Comparison of ENCODE assay signal across 11 cellular contexts in the genomic region with DNA sequence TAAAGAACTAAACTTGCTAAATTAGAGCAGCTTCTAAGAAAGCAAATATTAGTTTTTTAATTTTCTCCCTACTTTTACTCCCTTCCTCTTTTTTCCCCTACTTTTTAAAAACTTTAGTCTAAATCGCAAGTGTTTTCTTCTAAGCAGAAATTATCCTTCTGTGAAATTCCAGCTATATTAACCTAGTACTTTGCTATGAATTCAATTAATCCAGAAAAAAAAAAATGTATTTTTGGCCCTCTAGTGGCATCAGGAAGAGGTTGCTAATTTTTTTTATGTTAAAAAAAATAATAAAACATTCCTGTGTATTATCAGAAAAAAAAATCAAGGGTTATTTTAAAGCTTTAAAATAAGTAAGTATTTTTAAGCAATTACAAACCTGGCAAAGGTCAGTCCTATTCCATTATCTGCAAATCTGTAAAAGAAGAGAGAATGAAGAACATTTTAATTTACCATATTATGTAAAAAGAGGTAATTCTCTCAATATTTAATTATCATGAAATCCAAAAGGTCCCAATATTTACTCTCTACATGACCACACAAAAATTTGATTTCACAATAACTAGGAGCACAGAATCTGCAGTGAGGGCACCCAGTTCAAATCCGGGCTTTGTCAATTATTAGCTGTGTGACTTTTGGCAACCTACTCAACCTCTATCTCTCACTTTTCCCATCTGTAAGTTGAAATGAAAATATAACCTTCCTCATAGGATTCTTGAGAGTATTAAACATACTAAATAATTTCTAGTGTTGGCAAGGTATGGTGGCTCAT. TPM values are rescaled to one million over a fixed set of nuclear protein-coding genes. Genes with fewer than 3 reads are reported as not detected.
A peak's percentile ranks its signal among the peaks of the same experiment; 100 is the strongest.
DNase-seq lines count a peak whose midpoint lies in the region; TF ChIP-seq lines count a peak whose summit lies in the region.
"Had no signal": no experiment of that assay in that cellular context is flagged by ENCODE, and none has a peak within 500 bp of the region (broad histone marks: within the 10 kb centered on the region; RNA-seq: fewer than 3 reads in every experiment).

No MANE protein-coding gene starts in this region.

- H3K36me3 ChIP-seq in GM06990 (ENCODE audit: control insufficient read depth, insufficient read depth, low read length) = no peaks in the 10 kb centered on the region
- H3K36me3 ChIP-seq in OCI-LY7 (ENCODE audit: insufficient read depth, low read length) = no peaks in the 10 kb centered on the region
- peaks cover 83% of the 10 kb centered on the region for H3K36me3 ChIP-seq in endodermal cell (ENCODE audit: control insufficient read depth, insufficient read depth, low read length)

- H3K4me1 ChIP-seq in OCI-LY7 (ENCODE audit: insufficient read depth, low read length, poor library complexity, severe bottlenecking) (no peaks in the 10 kb centered on the region), endodermal cell (ENCODE audit: control insufficient read depth, insufficient read depth, low read length) (no peaks in the 10 kb centered on the region)

- BruUV-seq in OCI-LY7 (replicated peaks; lab: Mats Ljungman, UMichigan) = no TSS peak

- H3K9ac ChIP-seq in endodermal cell (ENCODE audit: extremely low read depth, low read length, poor library complexity, severe bottlenecking) = no peak overlapping the region

- no peaks in the 10 kb centered on the region for H4K20me1 ChIP-seq in OCI-LY7 (ENCODE audit: insufficient read depth, low read length)

- H3K27me3 Mint-ChIP-seq in endodermal cell (ENCODE audit: insufficient read depth) (no peaks in the 10 kb centered on the region), progenitor cell of endocrine pancreas (no peaks in the 10 kb centered on the region)

- no peaks in the 10 kb centered on the region for H3K9me3 Mint-ChIP-seq in endodermal cell
- H3K9me3 Mint-ChIP-seq in progenitor cell of endocrine pancreas (ENCODE audit: low read depth) = no peaks in the 10 kb centered on the region
- H3K9me3 Mint-ChIP-seq: WTC11 had no signal

- DNase-seq in GM06990 (ENCODE audit: extremely low read depth, insufficient read length) = no peak
- DNase-seq in OCI-LY7 (ENCODE audit: low spot score) = no peak
- DNase-seq in endodermal cell = no peak
- no peak for DNase-seq in progenitor cell of endocrine pancreas (ENCODE audit: low spot score, unreplicated experiment)
- DNase-seq in ureter (ENCODE audit: low spot score) = no peak
- no peak for DNase-seq in iPS-NIHi11 (ENCODE audit: low spot score)
- DNase-seq in retina = no peak
- DNase-seq in SK-N-DZ (ENCODE audit: low spot score) = no peak
- DNase-seq: NCI-H187 had no signal

- H3K27ac Mint-ChIP-seq in endodermal cell = no peak overlapping the region
- H3K27ac Mint-ChIP-seq in progenitor cell of endocrine pancreas = no peak overlapping the region
- H3K27ac Mint-ChIP-seq: WTC11 had no signal

- WGBS in endodermal cell (ENCODE audit: insufficient coverage in 1 of 2, insufficient read length in 1 of 2), 2 experiments = 96% methylated on average over 2 of the region's 2 CpGs; no CpG with 5 or more reads in 1 of the 2 experiments

- H3K4me3 ChIP-seq in GM06990 (replicated peaks; ENCODE audit: low read depth, low read length) (no peak overlapping the region), OCI-LY7 (ENCODE audit: low read depth, low read length, poor library complexity, severe bottlenecking) (no peak overlapping the region), endodermal cell (ENCODE audit: low read length) (no peak overlapping the region)
- H3K4me3 ChIP-seq: lung had no signal

- H3K4me3 Mint-ChIP-seq in endodermal cell (no peak overlapping the region), progenitor cell of endocrine pancreas (ENCODE audit: low read depth) (no peak overlapping the region)
- H3K4me3 Mint-ChIP-seq: WTC11 had no signal

- no peak overlapping the region for H3K4me2 ChIP-seq in OCI-LY7 (ENCODE audit: low read length)

- H3K36me3 Mint-ChIP-seq in endodermal cell (ENCODE audit: low read depth) = peaks cover 51% of the 10 kb centered on the region
- peaks cover 35% of the 10 kb centered on the region for H3K36me3 Mint-ChIP-seq in progenitor cell of endocrine pancreas (ENCODE audit: insufficient read depth)

- CTCF ChIA-PET in OCI-LY7 (lab: Charles Lee; ENCODE audit: unreplicated experiment) = no interaction called here

- no peaks in the 10 kb centered on the region for H3K79me2 ChIP-seq in OCI-LY7 (ENCODE audit: insufficient read depth, low read depth, low read length)

- H3K4me1 Mint-ChIP-seq in endodermal cell (no peaks in the 10 kb centered on the region), progenitor cell of endocrine pancreas (ENCODE audit: low read depth) (no peaks in the 10 kb centered on the region)
- H3K4me1 Mint-ChIP-seq: WTC11 had no signal

- no peaks in the 10 kb centered on the region for H3K27me3 ChIP-seq in GM06990 (replicated peaks; ENCODE audit: control insufficient read depth, insufficient read depth, low read length)
- no peaks in the 10 kb centered on the region for H3K27me3 ChIP-seq in endodermal cell (ENCODE audit: control insufficient read depth, insufficient read depth, low read length, poor library complexity, severe bottlenecking)

- intact Hi-C loops in OCI-LY7 (cut with micrococcal nuclease; ENCODE audit: unreplicated experiment) = no loop called here

- no peak overlapping the region for H3K27ac ChIP-seq in OCI-LY7 (ENCODE audit: low read depth, low read length, poor library complexity, severe bottlenecking)
- no peak overlapping the region for H3K27ac ChIP-seq in endodermal cell (ENCODE audit: low read depth, low read length)

- H3K9me3 ChIP-seq in OCI-LY7 (ENCODE audit: low read length) (no peaks in the 10 kb centered on the region), endodermal cell (ENCODE audit: control insufficient read depth, low read length) (no peaks in the 10 kb centered on the region)

- TF ChIP-seq CTCF in GM06990 (IDR thresholded peaks at IDR 0.05; ENCODE audit: insufficient read depth, low read length, poor library complexity, severe bottlenecking) = peak; percentile 23
- peak; percentile 76 for TF ChIP-seq CTCF in OCI-LY7 (conservative IDR thresholded peaks at IDR 0.05; ENCODE audit: low read length)
- TF ChIP-seq CTCF in endodermal cell (conservative IDR thresholded peaks at IDR 0.05) = peak; percentile 74
- TF ChIP-seq CTCF in progenitor cell of endocrine pancreas (IDR thresholded peaks at IDR 0.05; ENCODE audit: unreplicated experiment) = peak; percentile 61

- H2AFZ ChIP-seq in OCI-LY7 (ENCODE audit: low read length) = no peak overlapping the region

- H3K9me2 ChIP-seq in OCI-LY7 (ENCODE audit: insufficient read depth, low read length) = no peaks in the 10 kb centered on the region

- POLR2A ChIA-PET in OCI-LY7 (lab: Charles Lee) = interaction anchor here (0.5 to 0.7 kb wide), 2 partner anchors 326 to 569 kb away, joined by 3 to 6 read pairs; no protein-coding TSS in a partner anchor

RNA-seq across cellular contexts. Expression of a gene that starts 52.0 kb away (rescaled TPM):
- total RNA-seq in OCI-LY7 (2014; rRNA removed; shearing (Covaris generic)) = 0.90 and 1.8 TPM in 2 replicates
- 3.9 and 4.8 TPM in 2 replicates for total RNA-seq in OCI-LY7 (2022)
- 10 to 100 TPM; 57.9 to 70.1 TPM for total RNA-seq in endodermal cell
- 143 TPM for polyA plus RNA-seq in endodermal cell (2013, experiment 1 of 2)
- polyA plus RNA-seq in endodermal cell (2013, experiment 2 of 2) = 152 TPM
- total RNA-seq in progenitor cell of endocrine pancreas = 56.7 and 65.1 TPM in 2 replicates
- total RNA-seq in ureter = 162 TPM
- 8.0 and 12.0 TPM in 2 replicates for polyA plus RNA-seq in SK-N-DZ (2014; cell fraction: cytosol; rRNA removed)
- polyA plus RNA-seq in SK-N-DZ (2014; cell fraction: nucleus; rRNA removed) = 3.9 and 6.3 TPM in 2 replicates

Comparison
In these comparisons a context has a peak if more than half of its experiments do, and no peak if none do; other contexts are left out.
1. CTCF ChIP-seq: peak in every context shown above with its lines; median percentile 76 in OCI-LY7; 74 in endodermal cell; 61 in progenitor cell of endocrine pancreas; 23 in GM06990.